Comparison of ENCODE assay signal across 7 cellular contexts in the genomic region with DNA sequence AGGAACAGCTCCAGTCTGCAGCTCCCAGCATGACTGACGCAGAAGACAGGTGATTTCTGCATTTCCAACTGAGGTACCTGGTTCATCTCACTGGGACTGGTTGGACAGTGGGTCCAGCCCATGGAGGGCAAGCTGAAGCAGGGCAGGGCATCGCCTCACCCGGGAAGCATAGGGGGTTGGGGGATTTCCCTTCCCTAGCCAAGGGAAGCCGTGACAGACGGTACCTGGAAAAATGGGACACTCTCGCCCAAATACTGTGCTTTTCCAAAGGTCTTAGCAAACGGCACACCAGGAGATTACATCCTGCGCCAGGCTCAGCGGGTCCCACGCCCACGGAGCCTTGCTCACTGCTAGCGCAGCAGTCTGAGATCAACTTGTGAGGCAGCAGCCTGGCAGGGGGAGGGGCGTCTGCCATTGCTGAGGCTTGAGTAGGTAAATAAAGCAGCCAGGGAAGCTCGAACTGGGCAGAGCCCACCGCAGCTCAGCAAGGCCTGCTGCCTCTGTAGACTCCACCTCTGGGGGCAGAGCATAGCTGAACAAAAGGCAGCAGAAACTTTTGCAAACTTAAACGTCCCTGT. TPM values are rescaled to one million over a fixed set of nuclear protein-coding genes. Genes with fewer than 3 reads are reported as not detected.
A peak's percentile ranks its signal among the peaks of the same experiment; 100 is the strongest.
DNase-seq lines count a peak whose midpoint lies in the region; ATAC-seq, FAIRE-seq and TF ChIP-seq lines count a peak whose summit lies in the region.
"Not testable (repeated sequence)": the region's sequence is repeated elsewhere in the genome, so short reads cannot be mapped to it uniquely, and the experiment has no call there.

No MANE protein-coding gene starts in this region.

- peak overlapping the region; percentile 5; the same call in 1 of the 2 replicates for H3K27ac ChIP-seq in VCaP
- H3K27ac ChIP-seq in K562 (ENCODE audit: extremely low read depth, low read depth, low read length); HepG2 (ENCODE audit: extremely low read length, insufficient read depth, low read length): not testable (repeated sequence)

- not testable (repeated sequence) for H3K9me1 ChIP-seq in K562 (ENCODE audit: control insufficient read depth, insufficient read depth, low read length)

- not testable (repeated sequence) for H4K20me1 ChIP-seq in K562 (replicated peaks; ENCODE audit: control insufficient read depth, insufficient read depth, low read length); HepG2 (ENCODE audit: insufficient read depth, low read length)

- in situ Hi-C loops in G401 (cut with HindIII; ENCODE audit: low sequenced_read_pairs); K562 (cut with MboI); HepG2 (cut with HindIII; ENCODE audit: extremely low pct_ligation_motif_present, low pct_unique_long_range_greater_than_20kb): not testable (repeated sequence)

- CTCF ChIA-PET in K562 (lab: Yijun Ruan, JAX; ENCODE audit: low intra/inter-chr PET ratio); HepG2 (lab: Yijun Ruan, JAX; ENCODE audit: low intra/inter-chr PET ratio, low total read pairs): not testable (repeated sequence)

- 61% methylated on average over 14 of the region's 16 CpGs for WGBS in K562 (ENCODE audit: insufficient coverage, low coverage, missing lambda C conversion rate)
- WGBS in HepG2 (ENCODE audit: low lambda C conversion rate), result 34% methylated on average over 3 of the region's 16 CpGs

- DNase-seq in G401 (ENCODE audit: low spot score), result peak; percentile 38
- DNase-seq in K562 (ENCODE audit: extremely low read depth in 1 of 4, low spot score in 3 of 4), result not testable (repeated sequence)
- peak; percentile 23 to 80 (median 61) for DNase-seq in head of caudate nucleus
- peak; percentile 5 for DNase-seq in HepG2 (ENCODE audit: low spot score)
- DNase-seq in posterior cingulate gyrus, result peak in 8 of 10 donors; percentile 45 to 91 (median 60)

- not testable (repeated sequence) for TF ChIP-seq CTCF in VCaP (conservative IDR thresholded peaks at IDR 0.05); K562 (IDR thresholded peaks at IDR 0.05 in 2 of 3, conservative IDR thresholded peaks at IDR 0.05 in 1 of 3; ENCODE audit: insufficient read depth in 2 of 3, low read depth in 1 of 3, low read length in 3 of 3); HepG2 (CRISPR knock-in tag; IDR thresholded peaks at IDR 0.05)

- H2AFZ ChIP-seq in K562 (ENCODE audit: low read depth, low read length); HepG2 (ENCODE audit: low read length): not testable (repeated sequence)

- not testable (repeated sequence) for H3K79me2 ChIP-seq in K562 (ENCODE audit: control insufficient read depth, insufficient read depth, low read length); HepG2 (ENCODE audit: insufficient read depth, low read length)

- H3K27me3 ChIP-seq in K562 (ENCODE audit: control insufficient read depth in 2 of 2, insufficient read depth in 2 of 2, low read length in 2 of 2); HepG2 (ENCODE audit: control insufficient read depth in 1 of 2, insufficient read depth in 2 of 2, low read length in 2 of 2): not testable (repeated sequence)

- H3K9ac ChIP-seq in K562 (ENCODE audit: insufficient read depth in 1 of 2, low read depth in 2 of 2, low read length in 2 of 2), result not testable (repeated sequence)
- 0 out of 2 replicates have a peak overlapping the region, but pooled peaks have one; percentile 8 for H3K9ac ChIP-seq in HepG2 (ENCODE audit: insufficient read depth, low read depth, low read length)

- not testable (repeated sequence) for H3K4me2 ChIP-seq in K562 (ENCODE audit: insufficient read depth, low read length)
- H3K4me2 ChIP-seq in HepG2 (ENCODE audit: low read depth, low read length), result peak overlapping the region; percentile 62

- BruUV-seq in K562 (replicated peaks; lab: Mats Ljungman, UMichigan); HepG2 (replicated peaks; lab: Mats Ljungman, UMichigan): not testable (repeated sequence)

- H3K4me3 ChIP-seq in K562, result not testable (repeated sequence)
- H3K4me3 ChIP-seq in HepG2 (replicated peaks in 1 of 3; ENCODE audit: insufficient read depth in 1 of 3, low read depth in 2 of 3, low read length in 3 of 3), result peak overlapping the region in 2 of 3 experiments; percentile 22 to 53; a peak in 4 of 6 replicates

- TF ChIP-seq RAD21 in Ishikawa (IDR thresholded peaks at IDR 0.05; ENCODE audit: low read depth); K562 (CRISPR knock-in tag; conservative IDR thresholded peaks at IDR 0.05 in 1 of 2, IDR thresholded peaks at IDR 0.05 in 1 of 2); HepG2 (CRISPR knock-in tag; IDR thresholded peaks at IDR 0.05): not testable (repeated sequence)

- POLR2A ChIA-PET in K562 (lab: Yijun Ruan, JAX) (interaction anchor here (0.8 kb wide), 1 partner anchor 162 kb away, joined by 3 read pairs; no protein-coding TSS in a partner anchor), HepG2 (lab: Yijun Ruan, JAX) (interaction anchor here (0.8 kb wide), 1 partner anchor 44 kb away, joined by 3 read pairs; no protein-coding TSS in a partner anchor)

- TF ChIP-seq POLR2A in K562 (conservative IDR thresholded peaks at IDR 0.05); HepG2 (IDR thresholded peaks at IDR 0.05; ENCODE audit: insufficient read depth in 1 of 2, low read depth in 2 of 2, low read length in 2 of 2): not testable (repeated sequence)

- not testable (repeated sequence) for FAIRE-seq in K562 (lab: Jason Lieb, UNC); HepG2 (lab: Jason Lieb, UNC)

- ATAC-seq in K562, HepG2: not testable (repeated sequence)

- not testable (repeated sequence) for H3K4me1 ChIP-seq in K562 (replicated peaks in 1 of 2; ENCODE audit: control insufficient read depth in 2 of 2, insufficient read depth in 2 of 2, low read length in 2 of 2)
- H3K4me1 ChIP-seq in HepG2 (ENCODE audit: insufficient read depth, low read length), result peaks cover 17% of the 10 kb centered on the region; the same call in 1 of the 2 replicates

- intact Hi-C loops in K562 (cut with micrococcal nuclease); head of caudate nucleus (cut with DNase I); HepG2 (cut with micrococcal nuclease; ENCODE audit: unreplicated experiment); posterior cingulate gyrus (cut with DNase I): not testable (repeated sequence)

- not testable (repeated sequence) for TF ChIP-seq EP300 in Ishikawa (IDR thresholded peaks at IDR 0.05; ENCODE audit: borderline replicate concordance); K562 (IDR thresholded peaks at IDR 0.05; ENCODE audit: low read length); HepG2 (IDR thresholded peaks at IDR 0.05; ENCODE audit: low read depth in 2 of 2, low read length in 2 of 2); HepG2 (CRISPR knock-in tag; IDR thresholded peaks at IDR 0.05; ENCODE audit: borderline replicate concordance)

- H3K36me3 ChIP-seq in K562 (ENCODE audit: control insufficient read depth, insufficient read depth, low read length); HepG2 (replicated peaks in 1 of 2; ENCODE audit: control insufficient read depth in 1 of 2, insufficient read depth in 2 of 2, low read length in 2 of 2): not testable (repeated sequence)

- not testable (repeated sequence) for H3K9me3 ChIP-seq in K562 (replicated peaks; ENCODE audit: control insufficient read depth, insufficient read depth, low read depth, low read length)
- H3K9me3 ChIP-seq in HepG2 (ENCODE audit: low read length), result peaks cover 20% of the 10 kb centered on the region

RNA-seq across cellular contexts. Expression of a gene that starts 27.3 kb away (rescaled TPM):
- 12.6 and 17.7 TPM in 2 replicates for total RNA-seq in G401 (2014; rRNA removed; shearing (Covaris generic))
- total RNA-seq in K562 (2011; cell fraction: chromatin; rRNA removed; ENCODE audit: low replicate concordance), result 42.0 and 69.0 TPM in 2 replicates
- 42.7 and 48.0 TPM in 2 replicates for total RNA-seq in K562 (2011; cell fraction: nucleolus; rRNA removed)
- total RNA-seq in K562 (2011; cell fraction: nucleoplasm; rRNA removed), result 37.2 and 43.0 TPM in 2 replicates
- total RNA-seq in K562 (2014; rRNA removed) (28.3 and 31.8 TPM in 2 replicates), K562 (2014; rRNA removed; fragmentation: Illumina TruSeq; extraction: Trizol) (9.2 and 10.3 TPM in 2 replicates), K562 (2015; rRNA removed; fragmentation: Illumina TruSeq; extraction: Trizol) (17.8 TPM in 2 replicates), K562 (2021) (34.4 and 36.5 TPM in 2 replicates), HepG2 (2016; rRNA removed; fragmentation: Illumina TruSeq; extraction: Trizol) (10.8 and 16.1 TPM in 2 replicates)
- polyA plus RNA-seq in K562 (2011; rRNA removed) (11.0 and 11.7 TPM in 2 replicates), K562 (2014; fragmentation: Illumina TruSeq; extraction: Trizol) (13.8 and 15.1 TPM in 2 replicates), K562 (2014; fragmentation: Nextera tagmentation; extraction: Ambion mirVana) (1 to 10 TPM; 1.6 to 2.7 TPM), K562 (2014; rRNA removed) (16.5 and 20.5 TPM in 2 replicates), HepG2 (2011; rRNA removed) (5.0 and 7.3 TPM in 2 replicates)
- polyA plus RNA-seq in K562 (2011; cell fraction: cytosol; rRNA removed), result 10.8 and 12.5 TPM in 2 replicates
- polyA plus RNA-seq in K562 (2011; cell fraction: nucleus; rRNA removed), result 26.0 and 32.8 TPM in 2 replicates
- 20.1 and 25.3 TPM in 2 replicates for polyA plus RNA-seq in K562 (2012)
- 7.5 and 9.7 TPM in 2 replicates for polyA minus RNA-seq in K562 (2011; rRNA and poly(A)+ RNA removed)
- polyA minus RNA-seq in K562 (2011; cell fraction: cytosol; rRNA and poly(A)+ RNA removed), result 9.0 and 13.4 TPM in 2 replicates
- 18.8 and 19.3 TPM in 2 replicates for polyA minus RNA-seq in K562 (2011; cell fraction: nucleus; rRNA and poly(A)+ RNA removed)
- total RNA-seq in HepG2 (2016; cell fraction: cytosol; rRNA removed; fragmentation: Illumina TruSeq; extraction: Trizol; ENCODE audit: low read depth), result 5.1 and 5.9 TPM in 2 replicates
- total RNA-seq in HepG2 (2016; cell fraction: insoluble cytoplasmic fraction; rRNA removed; fragmentation: Illumina TruSeq; extraction: Trizol), result 8.8 and 15.2 TPM in 2 replicates
- total RNA-seq in HepG2 (2016; cell fraction: membrane; rRNA removed; fragmentation: Illumina TruSeq; extraction: Trizol), result 6.3 and 6.5 TPM in 2 replicates
- total RNA-seq in HepG2 (2016; cell fraction: nucleus; rRNA removed; fragmentation: Illumina TruSeq; extraction: Trizol), result 17.7 and 18.9 TPM in 2 replicates
- polyA plus RNA-seq in HepG2 (2011; cell fraction: cytosol; rRNA removed), result 3.8 and 4.0 TPM in 2 replicates
- 19.5 and 23.8 TPM in 2 replicates for polyA plus RNA-seq in HepG2 (2011; cell fraction: nucleus; rRNA removed)
- polyA plus RNA-seq in HepG2 (2012), result 7.2 and 7.6 TPM in 2 replicates
- polyA plus RNA-seq in HepG2 (2016; cell fraction: cytosol; fragmentation: Illumina TruSeq; extraction: Trizol; ENCODE audit: low read depth), result 1.5 and 1.7 TPM in 2 replicates
- 7.6 and 9.1 TPM in 2 replicates for polyA plus RNA-seq in HepG2 (2016; cell fraction: insoluble cytoplasmic fraction; fragmentation: Illumina TruSeq; extraction: Trizol; ENCODE audit: low read depth)
- 2.6 and 3.4 TPM in 2 replicates for polyA plus RNA-seq in HepG2 (2016; cell fraction: membrane; fragmentation: Illumina TruSeq; extraction: Trizol; ENCODE audit: low read depth)
- 33.4 and 36.1 TPM in 2 replicates for polyA plus RNA-seq in HepG2 (2016; cell fraction: nucleus; fragmentation: Illumina TruSeq; extraction: Trizol; ENCODE audit: insufficient read depth, low read depth)
- 9.8 and 12.9 TPM in 2 replicates for polyA minus RNA-seq in HepG2 (2011; rRNA and poly(A)+ RNA removed; ENCODE audit: low replicate concordance)
- 4.0 and 5.0 TPM in 2 replicates for polyA minus RNA-seq in HepG2 (2011; cell fraction: cytosol; rRNA and poly(A)+ RNA removed)
- polyA minus RNA-seq in HepG2 (2011; cell fraction: nucleus; rRNA and poly(A)+ RNA removed), result 16.9 and 18.9 TPM in 2 replicates
